ENCODE assay signal across 11 cellular contexts in the genomic region with DNA sequence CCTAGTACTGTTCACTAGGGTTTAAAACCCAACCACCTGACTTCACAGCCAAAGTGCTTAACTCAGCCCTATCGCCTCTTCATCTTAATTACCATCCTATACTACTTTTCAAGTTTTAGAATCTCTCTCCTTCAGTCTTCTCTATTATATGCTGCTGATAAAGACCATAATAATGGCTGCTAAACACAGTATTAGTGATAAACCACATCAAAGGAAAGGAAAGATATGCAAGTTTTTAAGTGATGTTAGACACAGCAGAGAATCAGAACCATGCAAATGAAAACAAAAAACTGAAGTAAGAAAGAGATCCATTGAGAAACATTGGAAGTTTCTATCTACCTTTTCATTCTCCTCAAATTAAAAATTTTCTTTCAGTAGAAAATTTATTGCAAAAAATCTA.
"Had no signal": no experiment of that assay in that cellular context is flagged by ENCODE, and none has a peak within 500 bp of the region (broad histone marks: within the 10 kb centered on the region; RNA-seq: fewer than 3 reads in every experiment).

No MANE protein-coding gene starts in this region.

- H2AFZ ChIP-seq: GM23248, GM23338 had no signal

- H3K9me3 Mint-ChIP-seq: GM23338, H9, HFFc6 had no signal

- H3K9me3 ChIP-seq: HAP-1 had no signal

- H3K4me2 ChIP-seq: GM23338 had no signal

- H3K36me3 ChIP-seq: HAP-1 had no signal

- H3K4me1 Mint-ChIP-seq: GM23338, H9 had no signal

- DNase-seq: GM23248, GOT3, H7, H9, HCEC 1CT, HFFc6 had no signal

- H3K4me3 Mint-ChIP-seq: GM23338, H9, HFFc6 had no signal

- H3K27ac Mint-ChIP-seq: GM23338, H9, HFFc6 had no signal

- ATAC-seq: GM23338, HCT116 had no signal

- FAIRE-seq: H1, H54 had no signal

- H3K27ac ChIP-seq: GM23248 had no signal

- H3K4me3 ChIP-seq: GM23248, GM23338, HAP-1 had no signal

- H3K9ac ChIP-seq: GM23248 had no signal

- H3K4me1 ChIP-seq: HAP-1 had no signal
